Comparison of ENCODE assay signal across 9 cellular contexts in the genomic region with DNA sequence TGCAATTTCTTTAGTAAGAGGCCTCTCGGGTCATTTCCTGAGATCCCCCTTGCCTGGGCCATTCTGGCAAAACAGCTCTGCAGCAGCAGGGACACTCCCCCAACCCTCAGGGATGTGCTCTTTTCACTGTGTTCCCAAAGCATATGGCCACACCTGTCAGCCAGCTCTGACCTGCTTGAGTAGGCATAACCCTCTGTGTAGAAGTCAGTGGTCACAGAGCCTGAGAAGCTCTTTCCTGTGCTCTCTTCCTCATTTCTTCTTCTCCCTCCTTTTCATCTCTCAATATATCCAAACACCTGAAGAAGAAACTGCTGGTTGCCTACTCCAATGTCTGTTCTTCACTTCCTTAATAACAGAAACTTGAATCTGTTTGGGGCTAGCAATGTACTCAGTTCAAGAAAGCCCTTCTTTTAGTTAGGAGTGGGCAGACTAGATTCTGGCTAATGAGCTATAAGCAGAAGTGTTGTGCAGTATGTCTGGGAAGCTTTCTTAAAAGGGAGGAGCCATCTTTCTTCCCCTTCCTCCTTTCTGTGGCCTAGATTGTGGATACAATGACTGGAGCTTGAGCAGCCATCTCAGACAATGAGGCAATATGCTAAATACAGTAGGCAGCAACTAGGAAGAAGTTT.
A peak's percentile ranks its signal among the peaks of the same experiment; 100 is the strongest.
DNase-seq lines count a peak whose midpoint lies in the region; ATAC-seq and TF ChIP-seq lines count a peak whose summit lies in the region.
"Had no signal": no experiment of that assay in that cellular context is flagged by ENCODE, and none has a peak within 500 bp of the region (broad histone marks: within the 10 kb centered on the region; RNA-seq: fewer than 3 reads in every experiment).

No MANE protein-coding gene starts in this region.

- TF ChIP-seq CTCF in esophagus muscularis mucosa (IDR thresholded peaks at IDR 0.05): no peak

- H3K27me3 ChIP-seq in CD4-positive, alpha-beta memory T cell (ENCODE audit: insufficient read depth, low read length): no peaks in the 10 kb centered on the region
- no peaks in the 10 kb centered on the region for H3K27me3 ChIP-seq in esophagus muscularis mucosa

- no peaks in the 10 kb centered on the region for H3K36me3 ChIP-seq in CD4-positive, alpha-beta memory T cell (ENCODE audit: insufficient read depth, low read length)
- H3K36me3 ChIP-seq in esophagus muscularis mucosa: no peaks in the 10 kb centered on the region

- POLR2A ChIA-PET in CD4-positive, alpha-beta memory T cell (lab: Charles Lee; ENCODE audit: partially characterized antibody): interaction anchor here (1.4 to 3.4 kb wide), 5 partner anchors 9 to 28 kb away, joined by 4 to 17 read pairs (median 10); no protein-coding TSS in a partner anchor

- peak overlapping the region in 1 of 8 donors; percentile 28 for H3K4me3 Mint-ChIP-seq in CD4-positive, alpha-beta memory T cell
- H3K4me3 Mint-ChIP-seq in stimulated activated naive CD8-positive, alpha-beta T cell treated with anti-CD3 and anti-CD28 coated beads, Interleukin-15, amount 100 ng/mL, for 72 hours: no peak overlapping the region
- no peak overlapping the region for H3K4me3 Mint-ChIP-seq in activated naive CD8-positive, alpha-beta T cell treated with anti-CD3 and anti-CD28 coated beads for 36 hours

- H3K9me3 Mint-ChIP-seq in CD4-positive, alpha-beta memory T cell: peaks cover 0 to 3% (median 0%) of the 10 kb centered on the region in 8 donors
- H3K9me3 Mint-ChIP-seq in stimulated activated naive CD8-positive, alpha-beta T cell treated with anti-CD3 and anti-CD28 coated beads, Interleukin-15, amount 100 ng/mL, for 72 hours: no peaks in the 10 kb centered on the region
- H3K9me3 Mint-ChIP-seq in activated naive CD8-positive, alpha-beta T cell treated with anti-CD3 and anti-CD28 coated beads for 36 hours: no peaks in the 10 kb centered on the region

- peaks cover 16 to 33% (median 30%) of the 10 kb centered on the region in 4 donors for H3K4me1 Mint-ChIP-seq in CD4-positive, alpha-beta memory T cell
- H3K4me1 Mint-ChIP-seq in stimulated activated naive CD8-positive, alpha-beta T cell treated with anti-CD3 and anti-CD28 coated beads, Interleukin-15, amount 100 ng/mL, for 72 hours: peaks cover 19% of the 10 kb centered on the region
- peaks cover 6% of the 10 kb centered on the region for H3K4me1 Mint-ChIP-seq in activated naive CD8-positive, alpha-beta T cell treated with anti-CD3 and anti-CD28 coated beads for 36 hours

- no peak for TF ChIP-seq POLR2A in esophagus muscularis mucosa (IDR thresholded peaks at IDR 0.05; ENCODE audit: low read depth)

- 57% methylated on average over 1 of the region's 1 CpG for WGBS in esophagus muscularis mucosa

- TF ChIP-seq EP300 in esophagus muscularis mucosa (IDR thresholded peaks at IDR 0.05): no peak

- peak overlapping the region in 4 of 7 donors; percentile 5 to 42 (median 9) for H3K27ac Mint-ChIP-seq in CD4-positive, alpha-beta memory T cell
- H3K27ac Mint-ChIP-seq in stimulated activated naive CD8-positive, alpha-beta T cell treated with anti-CD3 and anti-CD28 coated beads, Interleukin-15, amount 100 ng/mL, for 72 hours: no peak overlapping the region
- H3K27ac Mint-ChIP-seq in activated naive CD8-positive, alpha-beta T cell treated with anti-CD3 and anti-CD28 coated beads for 36 hours: no peak overlapping the region

- ATAC-seq in GM21528 (IDR thresholded peaks at IDR 0.05; ENCODE audit: low FRiP score, unreplicated experiment) (peak; percentile 79), HG03469 (IDR thresholded peaks at IDR 0.05; ENCODE audit: unreplicated experiment) (peak; percentile 76), SK-N-SH treated with all-trans-retinoic acid at 6 μM for 48 hours (no peak)
- ATAC-seq in stimulated activated naive CD8-positive, alpha-beta T cell treated with anti-CD3 and anti-CD28 coated beads, Interleukin-15, amount 100 ng/mL, for 72 hours: no peak

- no peak overlapping the region for H3K27ac ChIP-seq in CD4-positive, alpha-beta memory T cell (ENCODE audit: low read depth, low read length)
- H3K27ac ChIP-seq in esophagus muscularis mucosa (replicated peaks in 1 of 4): peak overlapping the region; percentile 46 to 65 (median 64)

- no peaks in the 10 kb centered on the region for H3K27me3 Mint-ChIP-seq in CD4-positive, alpha-beta memory T cell
- H3K27me3 Mint-ChIP-seq in stimulated activated naive CD8-positive, alpha-beta T cell treated with anti-CD3 and anti-CD28 coated beads, Interleukin-15, amount 100 ng/mL, for 72 hours: no peaks in the 10 kb centered on the region
- no peaks in the 10 kb centered on the region for H3K27me3 Mint-ChIP-seq in activated naive CD8-positive, alpha-beta T cell treated with anti-CD3 and anti-CD28 coated beads for 36 hours

- H3K9me3 ChIP-seq in CD4-positive, alpha-beta memory T cell (ENCODE audit: control insufficient read depth in 1 of 2, low read length in 2 of 2): no peaks in the 10 kb centered on the region
- no peaks in the 10 kb centered on the region for H3K9me3 ChIP-seq in esophagus muscularis mucosa

- CTCF ChIA-PET in CD4-positive, alpha-beta memory T cell (lab: Charles Lee; ENCODE audit: partially characterized antibody): interaction anchor here (1.0 to 1.4 kb wide), 2 partner anchors 22 to 24 kb away, joined by 3 to 4 read pairs; no protein-coding TSS in a partner anchor

- peaks cover 21% of the 10 kb centered on the region for H3K4me1 ChIP-seq in CD4-positive, alpha-beta memory T cell (ENCODE audit: insufficient read depth, low read length)
- peaks cover 0 to 27% (median 20%) of the 10 kb centered on the region in 4 donors for H3K4me1 ChIP-seq in esophagus muscularis mucosa

- H3K36me3 Mint-ChIP-seq in CD4-positive, alpha-beta memory T cell: no peaks in the 10 kb centered on the region
- no peaks in the 10 kb centered on the region for H3K36me3 Mint-ChIP-seq in activated naive CD8-positive, alpha-beta T cell treated with anti-CD3 and anti-CD28 coated beads for 36 hours

- peak in 1 of 5 donors; percentile 16 for DNase-seq in CD4-positive, alpha-beta memory T cell
- DNase-seq in esophagus muscularis mucosa (ENCODE audit: extremely low spot score) (no peak), NK-92 (lab: John Stamatoyannopoulos, UW; ENCODE audit: unreplicated experiment) (no peak)
- DNase-seq in stimulated activated naive CD8-positive, alpha-beta T cell treated with anti-CD3 and anti-CD28 coated beads, Interleukin-15, amount 100 ng/mL, for 72 hours: no peak
- no peak for DNase-seq in activated naive CD8-positive, alpha-beta T cell treated with anti-CD3 and anti-CD28 coated beads for 36 hours
- DNase-seq: HCEC 1CT had no signal

- H3K4me3 ChIP-seq in CD4-positive, alpha-beta memory T cell (ENCODE audit: low read length in 2 of 2): no peak overlapping the region
- no peak overlapping the region for H3K4me3 ChIP-seq in esophagus muscularis mucosa

- intact Hi-C loops in CD4-positive, alpha-beta memory T cell (cut with micrococcal nuclease): no loop called here
- intact Hi-C loops in esophagus muscularis mucosa (cut with DNase I): no loop called here

TF ChIP-seq in SK-N-SH treated with all-trans-retinoic acid at 6 μM for 48 hours, 23 proteins besides CTCF, POLR2A, EP300 and RAD21 (continues in another document):
- no peak for TF ChIP-seq ESRRG (CRISPR knock-in tag; IDR thresholded peaks at IDR 0.05)
- TF ChIP-seq, protein P1, sequence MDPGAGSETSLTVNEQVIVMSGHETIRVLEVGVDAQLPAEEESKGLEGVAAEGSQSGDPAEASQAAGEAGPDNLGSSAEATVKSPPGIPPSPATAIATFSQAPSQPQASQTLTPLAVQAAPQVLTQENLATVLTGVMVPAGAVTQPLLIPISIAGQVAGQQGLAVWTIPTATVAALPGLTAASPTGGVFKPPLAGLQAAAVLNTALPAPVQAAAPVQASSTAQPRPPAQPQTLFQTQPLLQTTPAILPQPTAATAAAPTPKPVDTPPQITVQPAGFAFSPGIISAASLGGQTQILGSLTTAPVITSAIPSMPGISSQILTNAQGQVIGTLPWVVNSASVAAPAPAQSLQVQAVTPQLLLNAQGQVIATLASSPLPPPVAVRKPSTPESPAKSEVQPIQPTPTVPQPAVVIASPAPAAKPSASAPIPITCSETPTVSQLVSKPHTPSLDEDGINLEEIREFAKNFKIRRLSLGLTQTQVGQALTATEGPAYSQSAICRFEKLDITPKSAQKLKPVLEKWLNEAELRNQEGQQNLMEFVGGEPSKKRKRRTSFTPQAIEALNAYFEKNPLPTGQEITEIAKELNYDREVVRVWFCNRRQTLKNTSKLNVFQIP (CRISPR knock-in tag; IDR thresholded peaks at IDR 0.05; ENCODE audit: borderline replicate concordance, low read depth): no peak
- TF ChIP-seq, protein P2, sequence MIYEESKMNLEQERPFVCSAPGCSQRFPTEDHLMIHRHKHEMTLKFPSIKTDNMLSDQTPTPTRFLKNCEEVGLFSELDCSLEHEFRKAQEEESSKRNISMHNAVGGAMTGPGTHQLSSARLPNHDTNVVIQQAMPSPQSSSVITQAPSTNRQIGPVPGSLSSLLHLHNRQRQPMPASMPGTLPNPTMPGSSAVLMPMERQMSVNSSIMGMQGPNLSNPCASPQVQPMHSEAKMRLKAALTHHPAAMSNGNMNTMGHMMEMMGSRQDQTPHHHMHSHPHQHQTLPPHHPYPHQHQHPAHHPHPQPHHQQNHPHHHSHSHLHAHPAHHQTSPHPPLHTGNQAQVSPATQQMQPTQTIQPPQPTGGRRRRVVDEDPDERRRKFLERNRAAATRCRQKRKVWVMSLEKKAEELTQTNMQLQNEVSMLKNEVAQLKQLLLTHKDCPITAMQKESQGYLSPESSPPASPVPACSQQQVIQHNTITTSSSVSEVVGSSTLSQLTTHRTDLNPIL (CRISPR knock-in tag; IDR thresholded peaks at IDR 0.05; ENCODE audit: low read depth): no peak
- TF ChIP-seq SNAI2 (CRISPR knock-in tag; IDR thresholded peaks at IDR 0.05): no peak
- TF ChIP-seq TOX (CRISPR knock-in tag; IDR thresholded peaks at IDR 0.05; ENCODE audit: borderline replicate concordance): no peak
- TF ChIP-seq ZNF8 (CRISPR knock-in tag; IDR thresholded peaks at IDR 0.05): no peak
- TF ChIP-seq GLIS3 (CRISPR knock-in tag; IDR thresholded peaks at IDR 0.05): no peak
- no peak for TF ChIP-seq CSDC2 (CRISPR knock-in tag; IDR thresholded peaks at IDR 0.05)
- no peak for TF ChIP-seq ISL1 (CRISPR knock-in tag; IDR thresholded peaks at IDR 0.05)
- no peak for TF ChIP-seq PPARA (CRISPR knock-in tag; IDR thresholded peaks at IDR 0.05; ENCODE audit: borderline replicate concordance)
- TF ChIP-seq ZNF70 (CRISPR knock-in tag; IDR thresholded peaks at IDR 0.05): no peak

Comparison
In these comparisons a context has a peak if more than half of its experiments do, and no peak if none do; other contexts are left out.
1. H3K27ac Mint-ChIP-seq: peak in CD4-positive, alpha-beta memory T cell (4 of 7); none in stimulated activated naive CD8-positive, alpha-beta T cell treated with anti-CD3 and anti-CD28 coated beads, Interleukin-15, amount 100 ng/mL, for 72 hours (0 of 2) and activated naive CD8-positive, alpha-beta T cell treated with anti-CD3 and anti-CD28 coated beads for 36 hours (single experiment).
2. ATAC-seq: peak in GM21528 (single experiment) and HG03469 (single experiment); none in stimulated activated naive CD8-positive, alpha-beta T cell treated with anti-CD3 and anti-CD28 coated beads, Interleukin-15, amount 100 ng/mL, for 72 hours (single experiment) and SK-N-SH treated with all-trans-retinoic acid at 6 μM for 48 hours (single experiment).